ENCODE assay signal across 1 cellular context in the genomic region with DNA sequence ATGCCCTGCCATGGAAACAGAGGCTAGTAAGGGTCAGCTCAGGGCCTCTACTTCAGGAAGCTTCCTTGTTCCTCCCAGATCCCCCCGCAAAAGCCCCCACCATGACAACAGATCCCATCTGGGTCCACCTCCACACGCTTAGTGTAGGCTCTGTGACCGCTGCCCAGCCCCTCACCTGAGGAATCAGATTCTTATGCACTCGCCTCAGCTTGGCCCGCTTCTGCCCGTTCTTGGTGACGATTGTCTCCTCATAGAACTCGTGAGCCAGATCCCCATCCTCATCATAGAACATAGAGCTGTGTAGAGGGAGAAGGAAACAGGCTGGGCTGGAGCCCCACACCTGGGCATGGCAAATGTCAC.
TF ChIP-seq lines count a peak whose summit lies in the region.

No MANE protein-coding gene starts in this region.

TF ChIP-seq in WTC11, 78 proteins besides CTCF, POLR2A, EP300 and RAD21 (continued from another document):
- TF ChIP-seq, protein P1, sequence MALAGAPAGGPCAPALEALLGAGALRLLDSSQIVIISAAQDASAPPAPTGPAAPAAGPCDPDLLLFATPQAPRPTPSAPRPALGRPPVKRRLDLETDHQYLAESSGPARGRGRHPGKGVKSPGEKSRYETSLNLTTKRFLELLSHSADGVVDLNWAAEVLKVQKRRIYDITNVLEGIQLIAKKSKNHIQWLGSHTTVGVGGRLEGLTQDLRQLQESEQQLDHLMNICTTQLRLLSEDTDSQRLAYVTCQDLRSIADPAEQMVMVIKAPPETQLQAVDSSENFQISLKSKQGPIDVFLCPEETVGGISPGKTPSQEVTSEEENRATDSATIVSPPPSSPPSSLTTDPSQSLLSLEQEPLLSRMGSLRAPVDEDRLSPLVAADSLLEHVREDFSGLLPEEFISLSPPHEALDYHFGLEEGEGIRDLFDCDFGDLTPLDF (CRISPR knock-in tag; IDR thresholded peaks at IDR 0.05): no peak
- TF ChIP-seq, protein P2, sequence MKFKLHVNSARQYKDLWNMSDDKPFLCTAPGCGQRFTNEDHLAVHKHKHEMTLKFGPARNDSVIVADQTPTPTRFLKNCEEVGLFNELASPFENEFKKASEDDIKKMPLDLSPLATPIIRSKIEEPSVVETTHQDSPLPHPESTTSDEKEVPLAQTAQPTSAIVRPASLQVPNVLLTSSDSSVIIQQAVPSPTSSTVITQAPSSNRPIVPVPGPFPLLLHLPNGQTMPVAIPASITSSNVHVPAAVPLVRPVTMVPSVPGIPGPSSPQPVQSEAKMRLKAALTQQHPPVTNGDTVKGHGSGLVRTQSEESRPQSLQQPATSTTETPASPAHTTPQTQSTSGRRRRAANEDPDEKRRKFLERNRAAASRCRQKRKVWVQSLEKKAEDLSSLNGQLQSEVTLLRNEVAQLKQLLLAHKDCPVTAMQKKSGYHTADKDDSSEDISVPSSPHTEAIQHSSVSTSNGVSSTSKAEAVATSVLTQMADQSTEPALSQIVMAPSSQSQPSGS (CRISPR knock-in tag; IDR thresholded peaks at IDR 0.05; ENCODE audit: borderline replicate concordance, low read depth): no peak
- TF ChIP-seq NFYB (CRISPR knock-in tag; conservative IDR thresholded peaks at IDR 0.05; ENCODE audit: low read depth): no peak
- no peak for TF ChIP-seq IRF2 (CRISPR knock-in tag; IDR thresholded peaks at IDR 0.05; ENCODE audit: borderline replicate concordance, low read depth)
- no peak for TF ChIP-seq EMX1 (CRISPR knock-in tag; IDR thresholded peaks at IDR 0.05)
- no peak for TF ChIP-seq CREB1 (CRISPR knock-in tag; IDR thresholded peaks at IDR 0.05)
- TF ChIP-seq, protein P3, sequence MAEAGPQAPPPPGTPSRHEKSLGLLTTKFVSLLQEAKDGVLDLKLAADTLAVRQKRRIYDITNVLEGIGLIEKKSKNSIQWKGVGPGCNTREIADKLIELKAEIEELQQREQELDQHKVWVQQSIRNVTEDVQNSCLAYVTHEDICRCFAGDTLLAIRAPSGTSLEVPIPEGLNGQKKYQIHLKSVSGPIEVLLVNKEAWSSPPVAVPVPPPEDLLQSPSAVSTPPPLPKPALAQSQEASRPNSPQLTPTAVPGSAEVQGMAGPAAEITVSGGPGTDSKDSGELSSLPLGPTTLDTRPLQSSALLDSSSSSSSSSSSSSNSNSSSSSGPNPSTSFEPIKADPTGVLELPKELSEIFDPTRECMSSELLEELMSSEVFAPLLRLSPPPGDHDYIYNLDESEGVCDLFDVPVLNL (CRISPR knock-in tag; IDR thresholded peaks at IDR 0.05; ENCODE audit: borderline replicate concordance, low read depth): no peak
- no peak for TF ChIP-seq TEAD1 (CRISPR knock-in tag; IDR thresholded peaks at IDR 0.05)
- TF ChIP-seq FOXK1 (CRISPR knock-in tag; IDR thresholded peaks at IDR 0.05): no peak
- no peak for TF ChIP-seq ESRRA (CRISPR knock-in tag; IDR thresholded peaks at IDR 0.05; ENCODE audit: borderline replicate concordance)
- no peak for TF ChIP-seq NFATC4 (CRISPR knock-in tag; IDR thresholded peaks at IDR 0.05)
- no peak for TF ChIP-seq CREM (CRISPR knock-in tag; IDR thresholded peaks at IDR 0.05)
- no peak for TF ChIP-seq ZNF121 (CRISPR knock-in tag; IDR thresholded peaks at IDR 0.05)
- no peak for TF ChIP-seq HMGA2 (CRISPR knock-in tag; IDR thresholded peaks at IDR 0.05)
- TF ChIP-seq JUN (CRISPR knock-in tag; IDR thresholded peaks at IDR 0.05): no peak
- TF ChIP-seq, protein P4, sequence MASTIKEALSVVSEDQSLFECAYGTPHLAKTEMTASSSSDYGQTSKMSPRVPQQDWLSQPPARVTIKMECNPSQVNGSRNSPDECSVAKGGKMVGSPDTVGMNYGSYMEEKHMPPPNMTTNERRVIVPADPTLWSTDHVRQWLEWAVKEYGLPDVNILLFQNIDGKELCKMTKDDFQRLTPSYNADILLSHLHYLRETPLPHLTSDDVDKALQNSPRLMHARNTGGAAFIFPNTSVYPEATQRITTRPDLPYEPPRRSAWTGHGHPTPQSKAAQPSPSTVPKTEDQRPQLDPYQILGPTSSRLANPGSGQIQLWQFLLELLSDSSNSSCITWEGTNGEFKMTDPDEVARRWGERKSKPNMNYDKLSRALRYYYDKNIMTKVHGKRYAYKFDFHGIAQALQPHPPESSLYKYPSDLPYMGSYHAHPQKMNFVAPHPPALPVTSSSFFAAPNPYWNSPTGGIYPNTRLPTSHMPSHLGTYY (CRISPR knock-in tag; IDR thresholded peaks at IDR 0.05): no peak
